Comparison of ENCODE assay signal across 19 cellular contexts in the genomic region with DNA sequence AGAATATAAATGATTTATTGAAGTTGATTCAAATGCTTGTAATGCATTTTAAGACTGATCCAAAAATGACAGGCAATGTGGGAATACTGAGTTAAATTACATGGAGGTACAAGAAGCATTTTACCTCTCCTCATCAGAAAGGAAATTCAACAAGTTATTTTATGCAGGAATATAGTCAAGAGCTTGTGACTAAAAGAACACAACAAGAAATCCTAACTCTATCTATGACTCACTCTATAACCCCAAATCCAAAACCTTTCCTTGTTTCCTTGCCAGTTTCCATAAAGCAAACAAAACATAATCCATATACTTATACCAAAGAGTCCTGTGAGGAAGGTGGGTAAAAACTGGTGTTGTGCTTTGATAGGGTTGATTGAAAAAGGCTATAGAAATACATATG. TPM values are rescaled to one million over a fixed set of nuclear protein-coding genes. Genes with fewer than 3 reads are reported as not detected.
DNase-seq lines count a peak whose midpoint lies in the region; ATAC-seq, FAIRE-seq and TF ChIP-seq lines count a peak whose summit lies in the region.
"Had no signal": no experiment of that assay in that cellular context is flagged by ENCODE, and none has a peak within 500 bp of the region (broad histone marks: within the 10 kb centered on the region; RNA-seq: fewer than 3 reads in every experiment).

No MANE protein-coding gene starts in this region.

- TF ChIP-seq CTCF in Calu3 (IDR thresholded peaks at IDR 0.05; ENCODE audit: unreplicated experiment) (no peak), RWPE2 (IDR thresholded peaks at IDR 0.05; ENCODE audit: poor library complexity, severe bottlenecking) (no peak), mucosa of descending colon (IDR thresholded peaks at IDR 0.05) (no peak)

- H3K4me3 ChIP-seq in RWPE2 (ENCODE audit: severe bottlenecking): no peak overlapping the region
- H3K4me3 ChIP-seq in mucosa of descending colon: no peak overlapping the region
- H3K4me3 ChIP-seq: dorsolateral prefrontal cortex, tibial artery had no signal

- no peaks in the 10 kb centered on the region for H3K27me3 ChIP-seq in RWPE2 (ENCODE audit: insufficient read depth, poor library complexity, severe bottlenecking)
- H3K27me3 ChIP-seq: dorsolateral prefrontal cortex, tibial artery had no signal

- CTCF ChIA-PET in Calu3 (lab: Charles Lee): interaction anchor here (1.4 to 2.1 kb wide), 2 partner anchors 31 to 52 kb away, joined by 6 read pairs; a partner anchor contains a TSS

- H3K36me3 Mint-ChIP-seq in Calu3 (ENCODE audit: insufficient read depth, unreplicated experiment): peaks cover 62% of the 10 kb centered on the region

- H3K9me3 Mint-ChIP-seq in Calu3 (ENCODE audit: low read depth, unreplicated experiment): no peaks in the 10 kb centered on the region
- H3K9me3 Mint-ChIP-seq: activated naive CD4-positive, alpha-beta T cell treated with anti-CD3 and anti-CD28 coated beads for 36 hours; brain; stimulated activated effector memory CD8-positive, alpha-beta T cell treated with anti-CD3 and anti-CD28 coated beads, Interleukin-12 subunit alpha, Interleukin-12 subunit beta, amount 100 ng/mL, for 72 hours had no signal

- no peak overlapping the region for H3K4me3 Mint-ChIP-seq in Calu3 (ENCODE audit: low read depth, unreplicated experiment)
- H3K4me3 Mint-ChIP-seq: activated naive CD4-positive, alpha-beta T cell treated with anti-CD3 and anti-CD28 coated beads for 36 hours; brain; stimulated activated effector memory CD8-positive, alpha-beta T cell treated with anti-CD3 and anti-CD28 coated beads, Interleukin-12 subunit alpha, Interleukin-12 subunit beta, amount 100 ng/mL, for 72 hours had no signal

- FAIRE-seq in GM19239 (lab: Jason Lieb, UNC): no peak

- H3K4me1 ChIP-seq in RWPE2 (ENCODE audit: insufficient read depth, poor library complexity, severe bottlenecking) (no peaks in the 10 kb centered on the region), mucosa of descending colon (ENCODE audit: low read depth) (no peaks in the 10 kb centered on the region)

- no peaks in the 10 kb centered on the region for H3K9me3 ChIP-seq in RWPE2 (ENCODE audit: severe bottlenecking)
- H3K9me3 ChIP-seq in mucosa of descending colon: no peaks in the 10 kb centered on the region
- H3K9me3 ChIP-seq: tibial artery had no signal

- no peaks in the 10 kb centered on the region for H3K27me3 Mint-ChIP-seq in Calu3 (ENCODE audit: unreplicated experiment)
- H3K27me3 Mint-ChIP-seq: brain had no signal

- intact Hi-C loops in Calu3 (cut with micrococcal nuclease; ENCODE audit: unreplicated experiment): loop anchor here (5.0 kb wide), 1 partner anchor 43 kb away; no protein-coding TSS in a partner anchor
- intact Hi-C loops in mucosa of descending colon (cut with DNase I, micrococcal nuclease): no loop called here

- peaks cover 9% of the 10 kb centered on the region for H3K4me1 Mint-ChIP-seq in Calu3 (ENCODE audit: low read depth, unreplicated experiment)
- H3K4me1 Mint-ChIP-seq: brain had no signal

- peak overlapping the region; percentile 30 for H3K27ac Mint-ChIP-seq in Calu3 (ENCODE audit: unreplicated experiment)
- H3K27ac Mint-ChIP-seq: activated naive CD4-positive, alpha-beta T cell treated with anti-CD3 and anti-CD28 coated beads for 36 hours; stimulated activated effector memory CD8-positive, alpha-beta T cell treated with anti-CD3 and anti-CD28 coated beads, Interleukin-12 subunit alpha, Interleukin-12 subunit beta, amount 100 ng/mL, for 72 hours had no signal

- ATAC-seq in RWPE2 (ENCODE audit: low read depth): peak; percentile 35; the same call in 2 of the 3 replicates
- peak; percentile 89 for ATAC-seq in esophagus mucosa
- peak; percentile 85 for ATAC-seq in mucosa of descending colon
- no peak for ATAC-seq in GM19467 (IDR thresholded peaks at IDR 0.05; ENCODE audit: unreplicated experiment)
- ATAC-seq in HG02798 (IDR thresholded peaks at IDR 0.05; ENCODE audit: poor library complexity, unreplicated experiment): no peak
- ATAC-seq: HCT116; stimulated activated effector memory CD8-positive, alpha-beta T cell treated with anti-CD3 and anti-CD28 coated beads, Interleukin-12 subunit alpha, Interleukin-12 subunit beta, amount 100 ng/mL, for 72 hours had no signal

- no peak for DNase-seq in Calu3
- no peak for DNase-seq in RWPE2 (ENCODE audit: low spot score)
- no peak for DNase-seq in mucosa of descending colon
- no peak for DNase-seq in GM19239 (ENCODE audit: insufficient read length, low spot score)
- no peak for DNase-seq in globus pallidus (ENCODE audit: low spot score)
- DNase-seq: activated CD4-positive, alpha-beta T cell treated with anti-CD3 and anti-CD28 coated beads, Interleukin-2, amount 50 U/mL, for 4 hours; activated naive CD4-positive, alpha-beta T cell treated with anti-CD3 and anti-CD28 coated beads for 36 hours; dorsolateral prefrontal cortex; midbrain; NCI-H1092; NCI-H2107; NCI-H524; tibial artery had no signal

- no TSS peak for BruUV-seq in Calu3 (replicated peaks; lab: Mats Ljungman, UMichigan)

- no peak overlapping the region for H3K27ac ChIP-seq in RWPE2 (ENCODE audit: poor library complexity, severe bottlenecking)
- H3K27ac ChIP-seq: dorsolateral prefrontal cortex, tibial artery had no signal

- peaks cover 79% of the 10 kb centered on the region for H3K36me3 ChIP-seq in RWPE2 (ENCODE audit: low read depth)
- H3K36me3 ChIP-seq in mucosa of descending colon (ENCODE audit: low read depth): no peaks in the 10 kb centered on the region

RNA-seq across cellular contexts. Expression of a gene that starts 30.8 kb away (rescaled TPM):
- total RNA-seq in Calu3 (2022): 91.4 and 97.6 TPM in 2 replicates
- 28.5 TPM for total RNA-seq in esophagus mucosa
- total RNA-seq in mucosa of descending colon: 10 to 100 TPM; 52.6 to 75.3 (median 60.6) TPM

RNA-seq across cellular contexts. Expression of a gene that starts 52.3 kb away (rescaled TPM):
- 239 and 243 TPM in 2 replicates for total RNA-seq in Calu3 (2022)
- 66.1 TPM for total RNA-seq in esophagus mucosa
- total RNA-seq in mucosa of descending colon: 100 to 1,000 TPM; 192 to 239 (median 217) TPM

Comparison
In these comparisons a context has a peak if more than half of its experiments do, and no peak if none do; other contexts are left out.
1. ATAC-seq: peak in RWPE2 (single experiment), esophagus mucosa (single experiment) and mucosa of descending colon (single experiment); none in GM19467 (single experiment) and HG02798 (single experiment).